ENCODE assay signal across 8 cellular contexts in genomic region chr2:72916743-72917137, GRCh38. TPM values are rescaled to one million over a fixed set of nuclear protein-coding genes. Genes with fewer than 3 reads are reported as not detected.
DNase-seq lines count a peak whose midpoint lies in the region; ATAC-seq and TF ChIP-seq lines count a peak whose summit lies in the region.

No MANE protein-coding gene starts in this region.

- peak overlapping the region; percentile 56 for H3K27ac ChIP-seq in WERI-Rb-1

- peak overlapping the region; percentile 55 for H3K4me3 ChIP-seq in WERI-Rb-1 (ENCODE audit: low read depth, low read length)

- peaks cover 86% of the 10 kb centered on the region for H3K27me3 Mint-ChIP-seq in type B pancreatic cell

- H3K9me3 Mint-ChIP-seq in type B pancreatic cell = no peaks in the 10 kb centered on the region

- H3K27ac Mint-ChIP-seq in type B pancreatic cell = no peak overlapping the region

- no peaks in the 10 kb centered on the region for H3K36me3 Mint-ChIP-seq in type B pancreatic cell

- TF ChIP-seq CTCF in WERI-Rb-1 (IDR thresholded peaks at IDR 0.05; ENCODE audit: low read depth, low read length) (no peak), type B pancreatic cell (conservative IDR thresholded peaks at IDR 0.05) (no peak)

- H3K27me3 ChIP-seq in WERI-Rb-1 (ENCODE audit: insufficient read depth, low read depth, severe bottlenecking) = peaks cover 32% of the 10 kb centered on the region

- ATAC-seq in GM19397 (IDR thresholded peaks at IDR 0.05; ENCODE audit: unreplicated experiment) (peak; percentile 0), left colon (peak; percentile 19)

- peaks cover 7% of the 10 kb centered on the region for H3K9me3 ChIP-seq in WERI-Rb-1 (ENCODE audit: severe bottlenecking)

- H3K4me3 Mint-ChIP-seq in type B pancreatic cell = peak overlapping the region; percentile 84

- H3K4me1 Mint-ChIP-seq in type B pancreatic cell (ENCODE audit: unreplicated experiment) = peaks cover 5% of the 10 kb centered on the region

- DNase-seq in 8988T (peak; percentile 18), WERI-Rb-1 (no peak), left colon (no peak), type B pancreatic cell (ENCODE audit: extremely low spot score, unreplicated experiment) (peak; percentile 69), CD1c-positive myeloid dendritic cell (ENCODE audit: extremely low spot score) (no peak), NCI-H2029 treated with DMSO at 0.1 percent for 48 hours (lab: John Stamatoyannopoulos, UW) (no peak)
- DNase-seq in activated CD4-positive, CD25-positive, alpha-beta regulatory T cell (lab: John Stamatoyannopoulos, UW) = no peak

- intact Hi-C loops in left colon (cut with DNase I, micrococcal nuclease) = no loop called here

- peaks cover 12% of the 10 kb centered on the region for H3K36me3 ChIP-seq in WERI-Rb-1

RNA-seq across cellular contexts. Expression of gene EMX1, which starts 0.6 kb away (rescaled TPM):
- total RNA-seq in left colon (1 to 10 TPM; 1.5 to 2.2 TPM), type B pancreatic cell (ENCODE audit: low replicate concordance) (0.71 and 0.97 TPM in 2 replicates)

RNA-seq across cellular contexts. Expression of gene SPR, which starts 29.5 kb away (rescaled TPM):
- total RNA-seq in left colon (10 to 100 TPM; 77.8 to 81.9 TPM), type B pancreatic cell (ENCODE audit: low replicate concordance) (12.4 and 16.0 TPM in 2 replicates)

Comparison
In these comparisons a context has a peak if more than half of its experiments do, and no peak if none do; other contexts are left out.
1. DNase-seq: peak in 8988T (single experiment) and type B pancreatic cell (single experiment); none in WERI-Rb-1 (single experiment), left colon (0 of 2), CD1c-positive myeloid dendritic cell (single experiment), activated CD4-positive, CD25-positive, alpha-beta regulatory T cell (0 of 4) and NCI-H2029 treated with DMSO at 0.1 percent for 48 hours (single experiment).